12 cellular contexts compared by ENCODE assay signal in genomic region chr7:136353287-136353686, GRCh38.
A peak's percentile ranks its signal among the peaks of the same experiment; 100 is the strongest.
DNase-seq lines count a peak whose midpoint lies in the region; ATAC-seq and TF ChIP-seq lines count a peak whose summit lies in the region.
"Had no signal": no experiment of that assay in that cellular context is flagged by ENCODE, and none has a peak within 500 bp of the region (broad histone marks: within the 10 kb centered on the region; RNA-seq: fewer than 3 reads in every experiment).

No MANE protein-coding gene starts in this region.

- ATAC-seq in GM19324 (IDR thresholded peaks at IDR 0.05; ENCODE audit: low FRiP score, unreplicated experiment) (peak; percentile 58), HG02623 (IDR thresholded peaks at IDR 0.05; ENCODE audit: unreplicated experiment) (peak; percentile 61), HG03432 (IDR thresholded peaks at IDR 0.05; ENCODE audit: unreplicated experiment) (peak; percentile 66)
- ATAC-seq: left ventricle myocardium superior had no signal

- no peak overlapping the region for H3K9ac ChIP-seq in neuronal stem cell (ENCODE audit: low read depth, low read length, poor library complexity)
- H3K9ac ChIP-seq in SK-N-SH = no peak overlapping the region

- POLR2A ChIA-PET in SK-N-SH (lab: Yijun Ruan, JAX) = interaction anchor here (0.7 kb wide), 1 partner anchor 9 kb away, joined by 3 read pairs; no protein-coding TSS in a partner anchor

- peak overlapping the region; percentile 84 for H3K27ac Mint-ChIP-seq in mesothelial cell of epicardium
- H3K27ac Mint-ChIP-seq: HFFc6 had no signal

- no peak overlapping the region for H2BK12ac ChIP-seq in neuronal stem cell (ENCODE audit: low read length)

- H3K36me3 ChIP-seq in neuronal stem cell (replicated peaks in 1 of 2; ENCODE audit: control insufficient read depth in 2 of 2, insufficient read depth in 2 of 2, low read length in 2 of 2) (no peaks in the 10 kb centered on the region), SK-N-SH (replicated peaks in 1 of 2; ENCODE audit: control insufficient read depth in 1 of 2, insufficient read depth in 2 of 2, low read length in 1 of 2) (no peaks in the 10 kb centered on the region)

- no peak for TF ChIP-seq RAD21 in SK-N-SH (IDR thresholded peaks at IDR 0.05; ENCODE audit: low read length)

- H3K4me3 Mint-ChIP-seq in mesothelial cell of epicardium = no peak overlapping the region
- H3K4me3 Mint-ChIP-seq: HFFc6 had no signal

- H2AFZ ChIP-seq in neuronal stem cell (ENCODE audit: low read length) = no peak overlapping the region
- H2AFZ ChIP-seq in SK-N-SH (ENCODE audit: low read depth) = no peak overlapping the region

- CTCF ChIA-PET in SK-N-SH (lab: Yijun Ruan, JAX) = no interaction called here

- peaks cover 26% of the 10 kb centered on the region for H3K4me1 Mint-ChIP-seq in mesothelial cell of epicardium

- no peaks in the 10 kb centered on the region for H3K79me1 ChIP-seq in neuronal stem cell (ENCODE audit: low read depth, low read length)

- no peak overlapping the region for H2AK5ac ChIP-seq in neuronal stem cell (ENCODE audit: low read depth, low read length)

- H3F3A ChIP-seq in SK-N-SH (replicated peaks; ENCODE audit: insufficient read depth) = no peaks in the 10 kb centered on the region

- H4K8ac ChIP-seq in neuronal stem cell (ENCODE audit: low read depth, low read length) = no peak overlapping the region

- H3K27ac ChIP-seq in neuronal stem cell (replicated peaks; ENCODE audit: low read length) (no peak overlapping the region), SK-N-SH (ENCODE audit: low read depth in 2 of 2, low read length in 1 of 2) (no peak overlapping the region)

- no peak for DNase-seq in mesothelial cell of epicardium (ENCODE audit: low spot score in 2 of 2, unreplicated experiment in 2 of 2)
- no peak for DNase-seq in neuronal stem cell (ENCODE audit: low spot score)
- no peak for DNase-seq in islet precursor cell
- DNase-seq in SK-N-SH = no peak
- DNase-seq: effector memory CD4-positive, alpha-beta T cell; HFFc6; Karpas-422; left ventricle myocardium superior; NCI-H2227 treated with DMSO at 0.1 percent for 48 hours had no signal

- H3K9me3 Mint-ChIP-seq in mesothelial cell of epicardium = peaks cover 4% of the 10 kb centered on the region

- H3K4me3 ChIP-seq in neuronal stem cell (ENCODE audit: low read length in 2 of 2) = no peak overlapping the region
- no peak overlapping the region for H3K4me3 ChIP-seq in SK-N-SH (ENCODE audit: low read depth in 2 of 2, low read length in 1 of 2)

- no peak overlapping the region for H2BK15ac ChIP-seq in neuronal stem cell (ENCODE audit: low read length)

- H3K4me2 ChIP-seq in neuronal stem cell (ENCODE audit: insufficient read depth, low read length, poor library complexity, severe bottlenecking) (no peak overlapping the region), SK-N-SH (no peak overlapping the region)

- H3K4me1 ChIP-seq in neuronal stem cell (ENCODE audit: control insufficient read depth in 2 of 2, insufficient read depth in 1 of 2, low read depth in 1 of 2, low read length in 2 of 2) = no peaks in the 10 kb centered on the region
- peaks cover 0 to 3% of the 10 kb centered on the region in 2 experiments; a peak in 1 of 4 replicates for H3K4me1 ChIP-seq in SK-N-SH (ENCODE audit: control insufficient read depth in 1 of 2, insufficient read depth in 2 of 2, low read depth in 1 of 2, low read length in 1 of 2)

- H3K18ac ChIP-seq in neuronal stem cell (ENCODE audit: low read length) = no peak overlapping the region

- no peaks in the 10 kb centered on the region for H3K27me3 Mint-ChIP-seq in mesothelial cell of epicardium (ENCODE audit: low read depth)

- no peak overlapping the region for H2BK5ac ChIP-seq in neuronal stem cell (ENCODE audit: low read length)

- H4K91ac ChIP-seq in neuronal stem cell (ENCODE audit: low read depth, low read length, poor library complexity) = no peak overlapping the region

- H3K79me2 ChIP-seq in SK-N-SH (ENCODE audit: insufficient read depth) = no peaks in the 10 kb centered on the region

- no peaks in the 10 kb centered on the region for H4K20me1 ChIP-seq in SK-N-SH (ENCODE audit: insufficient read depth)

- H3K9me3 ChIP-seq in neuronal stem cell (replicated peaks in 1 of 2; ENCODE audit: control insufficient read depth in 2 of 2, insufficient read depth in 1 of 2, low read depth in 1 of 2, low read length in 2 of 2) (no peaks in the 10 kb centered on the region), SK-N-SH (peaks cover 11% of the 10 kb centered on the region; the same call in 1 of the 2 replicates)

- TF ChIP-seq CTCF in mesothelial cell of epicardium (IDR thresholded peaks at IDR 0.05; ENCODE audit: unreplicated experiment) (no peak), SK-N-SH (IDR thresholded peaks at IDR 0.05) (no peak)

- no peaks in the 10 kb centered on the region for H3K9me2 ChIP-seq in SK-N-SH

- H3K36me3 Mint-ChIP-seq in mesothelial cell of epicardium = no peaks in the 10 kb centered on the region

- H3K14ac ChIP-seq in neuronal stem cell (ENCODE audit: low read length) = no peak overlapping the region

- H3K4ac ChIP-seq in neuronal stem cell (ENCODE audit: low read length) = no peak overlapping the region

- TF ChIP-seq EP300 in SK-N-SH (IDR thresholded peaks at IDR 0.05; ENCODE audit: borderline replicate concordance in 1 of 2, low read depth in 1 of 2, low read length in 1 of 2) = no peak

- H3K27me3 ChIP-seq in neuronal stem cell (ENCODE audit: control insufficient read depth in 3 of 3, insufficient read depth in 3 of 3, low read depth in 1 of 3, low read length in 3 of 3) = no peaks in the 10 kb centered on the region
- no peaks in the 10 kb centered on the region for H3K27me3 ChIP-seq in SK-N-SH (ENCODE audit: insufficient read depth)

- H2BK120ac ChIP-seq in neuronal stem cell (ENCODE audit: low read depth, low read length) = no peak overlapping the region

- WGBS in neuronal stem cell (ENCODE audit: extremely low coverage in 2 of 2, insufficient read length in 2 of 2, insufficient replicate concordance in 1 of 2), 2 donors = no CpG with 5 or more reads among the region's 2 CpGs
- 10% methylated on average over 2 of the region's 2 CpGs for WGBS in SK-N-SH (ENCODE audit: low lambda C conversion rate)

- H3K23ac ChIP-seq in neuronal stem cell (ENCODE audit: low read depth, low read length, poor library complexity) = no peak overlapping the region

TF ChIP-seq in SK-N-SH, 30 proteins besides CTCF, POLR2A, EP300 and RAD21:
- TF ChIP-seq YY1 (IDR thresholded peaks at IDR 0.05; ENCODE audit: low read depth) (no peak), TAF1 (IDR thresholded peaks at IDR 0.05; ENCODE audit: borderline replicate concordance, low read depth, low read length) (no peak), MAX (IDR thresholded peaks at IDR 0.05; ENCODE audit: low read depth) (no peak), EZH2phosphoT487 (IDR thresholded peaks at IDR 0.05; ENCODE audit: borderline replicate concordance, low read depth) (no peak), GATA2 (CRISPR knock-in tag; IDR thresholded peaks at IDR 0.05) (no peak)
